Comparison of ENCODE assay signal across 23 cellular contexts in genomic region chr6:36721369-36722140, GRCh38. TPM values are rescaled to one million over a fixed set of nuclear protein-coding genes. Genes with fewer than 3 reads are reported as not detected.
"Had no signal": no experiment of that assay in that cellular context is flagged by ENCODE, and none has a peak within 500 bp of the region (broad histone marks: within the 10 kb centered on the region; RNA-seq: fewer than 3 reads in every experiment).

No MANE protein-coding gene starts in this region.

- H3K36me3 ChIP-seq: breast epithelium, gastroesophageal sphincter, heart right ventricle, stomach had no signal

- H3K9me3 ChIP-seq: breast epithelium, gastroesophageal sphincter, heart right ventricle, stomach, testis had no signal

- H3K36me3 Mint-ChIP-seq: activated CD8-positive, alpha-beta memory T cell treated with anti-CD3 and anti-CD28 coated beads, Interleukin-2, amount 10 ng/mL, durations not matched to agents 7 days and 5 days; naive B cell had no signal

- H3K4me3 ChIP-seq: breast epithelium, dorsolateral prefrontal cortex, gastroesophageal sphincter, heart right ventricle, stomach, testis had no signal

- H3K27me3 Mint-ChIP-seq: activated naive CD8-positive, alpha-beta T cell treated with anti-CD3 and anti-CD28 coated beads, Interleukin-2, amount 50 U/mL, for 24 hours had no signal

- H3K27ac ChIP-seq: breast epithelium, dorsolateral prefrontal cortex, gastroesophageal sphincter, heart right ventricle, stomach, testis had no signal

- H3K4me3 Mint-ChIP-seq: activated CD8-positive, alpha-beta memory T cell treated with anti-CD3 and anti-CD28 coated beads, Interleukin-2, amount 10 ng/mL, durations not matched to agents 7 days and 5 days; activated naive CD4-positive, alpha-beta T cell treated with anti-CD3 and anti-CD28 coated beads for 36 hours; activated naive CD8-positive, alpha-beta T cell treated with anti-CD3 and anti-CD28 coated beads, Interleukin-2, amount 50 U/mL, for 24 hours had no signal

- H3K27ac Mint-ChIP-seq: activated CD8-positive, alpha-beta memory T cell treated with anti-CD3 and anti-CD28 coated beads, Interleukin-2, amount 10 ng/mL, durations not matched to agents 7 days and 5 days; activated naive CD4-positive, alpha-beta T cell treated with anti-CD3 and anti-CD28 coated beads for 36 hours; activated naive CD8-positive, alpha-beta T cell treated with anti-CD3 and anti-CD28 coated beads, Interleukin-2, amount 50 U/mL, for 24 hours; activated T-helper 2 cell treated with anti-CD3 and anti-CD28 coated beads, Interferon-gamma antibody, Interleukin-2, Interleukin-4, amounts not matched to agents 10 μg/mL and 5 μg/mL and 100 μg/mL, durations not matched to agents 14 hours and 24 hours and 36 hours; progenitor cell of endocrine pancreas had no signal

- H3K4me1 ChIP-seq: breast epithelium, gastroesophageal sphincter, stomach had no signal

- DNase-seq: activated CD4-positive, alpha-beta T cell treated with anti-CD3 and anti-CD28 coated beads, Interleukin-2, amount 50 U/mL, for 4 hours; activated CD4-positive, CD25-positive, alpha-beta regulatory T cell treated with anti-CD3 and anti-CD28 coated beads, Interleukin-2, amount 50 U/mL, for 72 hours; activated CD8-positive, alpha-beta memory T cell treated with anti-CD3 and anti-CD28 coated beads, Interleukin-2, amount 10 ng/mL, durations not matched to agents 7 days and 5 days; activated naive CD8-positive, alpha-beta T cell treated with anti-CD3 and anti-CD28 coated beads, Interleukin-2, amount 50 U/mL, for 24 hours; activated T-cell treated with anti-CD3 and anti-CD28 coated beads, Interleukin-2, amount 50 U/mL, for 1 hour; heart right ventricle; left colon; naive B cell; nucleus accumbens; small intestine; stomach; testis had no signal

- H3K9me3 Mint-ChIP-seq: activated naive CD4-positive, alpha-beta T cell treated with anti-CD3 and anti-CD28 coated beads for 36 hours; activated naive CD8-positive, alpha-beta T cell treated with anti-CD3 and anti-CD28 coated beads, Interleukin-2, amount 50 U/mL, for 24 hours; activated T-helper 2 cell treated with anti-CD3 and anti-CD28 coated beads, Interferon-gamma antibody, Interleukin-2, Interleukin-4, amounts not matched to agents 10 μg/mL and 5 μg/mL and 100 μg/mL, durations not matched to agents 14 hours and 24 hours and 36 hours had no signal

- H3K27me3 ChIP-seq: breast epithelium, dorsolateral prefrontal cortex, gastroesophageal sphincter, heart right ventricle, stomach, testis had no signal

- FAIRE-seq: endometrium, islet of Langerhans, small intestine had no signal

RNA-seq across cellular contexts. Expression of gene RAB44, which starts 23.9 kb away (rescaled TPM):
- total RNA-seq: activated CD8-positive, alpha-beta memory T cell treated with anti-CD3 and anti-CD28 coated beads, Interleukin-2, amount 10 ng/mL, durations not matched to agents 7 days and 5 days; activated T-helper 2 cell treated with anti-CD3 and anti-CD28 coated beads, Interferon-gamma antibody, Interleukin-2, Interleukin-4, amounts not matched to agents 10 μg/mL and 5 μg/mL and 100 μg/mL, durations not matched to agents 14 hours and 24 hours and 36 hours; lung microvascular endothelial cell; progenitor cell of endocrine pancreas had no signal
- polyA plus RNA-seq: aorta, right cardiac atrium had no signal
